ENCODE assay signal across 17 cellular contexts in genomic region chr9:130110596-130111021, GRCh38. TPM values are rescaled to one million over a fixed set of nuclear protein-coding genes. Genes with fewer than 3 reads are reported as not detected.
A peak's percentile ranks its signal among the peaks of the same experiment; 100 is the strongest.
DNase-seq lines count a peak whose midpoint lies in the region; ATAC-seq and TF ChIP-seq lines count a peak whose summit lies in the region.
"Had no signal": no experiment of that assay in that cellular context is flagged by ENCODE, and none has a peak within 500 bp of the region (broad histone marks: within the 10 kb centered on the region; RNA-seq: fewer than 3 reads in every experiment).

No MANE protein-coding gene starts in this region.

- DNase-seq in activated CD4-positive, alpha-beta T cell treated with anti-CD3 and anti-CD28 coated beads, Interleukin-2, amount 10 ng/mL, durations not matched to agents 7 days and 5 days = no peak
- no peak for DNase-seq in activated CD4-positive, alpha-beta T cell treated with anti-CD3 and anti-CD28 coated beads, Interleukin-2, amount 50 U/mL, for 1 hour
- DNase-seq in amniotic epithelial cell (ENCODE audit: low read depth) (peak; percentile 56), lower lobe of right lung (peak; percentile 18), stromal cell of bone marrow (ENCODE audit: low read depth) (peak; percentile 28), globus pallidus (ENCODE audit: low spot score) (no peak)
- DNase-seq: 8988T; activated naive CD4-positive, alpha-beta T cell; HCEC 1CT; heart right ventricle; Karpas-422; stomach; T-helper 9 cell had no signal

- no peaks in the 10 kb centered on the region for H3K9me3 Mint-ChIP-seq in activated CD4-positive, alpha-beta T cell treated with anti-CD3 and anti-CD28 coated beads, Interleukin-2, amount 10 ng/mL, durations not matched to agents 7 days and 5 days
- H3K9me3 Mint-ChIP-seq: activated CD8-positive, alpha-beta T cell treated with anti-CD3 and anti-CD28 coated beads for 36 hours had no signal

- intact Hi-C loops in lower lobe of right lung (cut with DNase I) = no loop called here

- TF ChIP-seq CTCF in lower lobe of right lung (IDR thresholded peaks at IDR 0.05) = no peak

- peaks cover 28% of the 10 kb centered on the region for H3K36me3 Mint-ChIP-seq in activated CD4-positive, alpha-beta T cell treated with anti-CD3 and anti-CD28 coated beads, Interleukin-2, amount 10 ng/mL, durations not matched to agents 7 days and 5 days (ENCODE audit: low read depth)

- peaks cover 6% of the 10 kb centered on the region for H3K4me1 ChIP-seq in lower lobe of right lung

- no peak for ATAC-seq in lower lobe of right lung
- ATAC-seq in GM18519 (IDR thresholded peaks at IDR 0.05; ENCODE audit: low FRiP score, unreplicated experiment) = no peak
- ATAC-seq in HG02610 (IDR thresholded peaks at IDR 0.05; ENCODE audit: unreplicated experiment) = no peak
- ATAC-seq: heart right ventricle had no signal

- H3K27me3 ChIP-seq in lower lobe of right lung (ENCODE audit: low read depth) = no peaks in the 10 kb centered on the region
- H3K27me3 ChIP-seq: cardiac muscle cell, heart right ventricle, stomach had no signal

- no peak overlapping the region for H3K4me3 ChIP-seq in lower lobe of right lung
- H3K4me3 ChIP-seq: cardiac muscle cell, heart right ventricle, stomach had no signal

- POLR2A ChIA-PET in activated CD4-positive, alpha-beta T cell treated with anti-CD3 and anti-CD28 coated beads, Interleukin-2, amount 10 ng/mL, durations not matched to agents 7 days and 5 days (lab: Charles Lee) = no interaction called here

- no peaks in the 10 kb centered on the region for H3K9me3 ChIP-seq in lower lobe of right lung
- H3K9me3 ChIP-seq: heart right ventricle, stomach had no signal

- CTCF ChIA-PET in activated CD4-positive, alpha-beta T cell treated with anti-CD3 and anti-CD28 coated beads, Interleukin-2, amount 10 ng/mL, durations not matched to agents 7 days and 5 days (lab: Charles Lee) = interaction anchor here (0.6 kb wide), 1 partner anchor 125 kb away, joined by 3 read pairs; no protein-coding TSS in a partner anchor

- H3K27ac ChIP-seq in lower lobe of right lung = no peak overlapping the region
- H3K27ac ChIP-seq: cardiac muscle cell, heart right ventricle had no signal

- peaks cover 29% of the 10 kb centered on the region for H3K4me1 Mint-ChIP-seq in activated CD4-positive, alpha-beta T cell treated with anti-CD3 and anti-CD28 coated beads, Interleukin-2, amount 10 ng/mL, durations not matched to agents 7 days and 5 days

- no peak overlapping the region for H3K4me3 Mint-ChIP-seq in activated CD4-positive, alpha-beta T cell treated with anti-CD3 and anti-CD28 coated beads, Interleukin-2, amount 10 ng/mL, durations not matched to agents 7 days and 5 days
- H3K4me3 Mint-ChIP-seq: activated CD8-positive, alpha-beta T cell treated with anti-CD3 and anti-CD28 coated beads for 36 hours had no signal

- no peaks in the 10 kb centered on the region for H3K27me3 Mint-ChIP-seq in activated CD4-positive, alpha-beta T cell treated with anti-CD3 and anti-CD28 coated beads, Interleukin-2, amount 10 ng/mL, durations not matched to agents 7 days and 5 days
- H3K27me3 Mint-ChIP-seq: activated CD8-positive, alpha-beta T cell treated with anti-CD3 and anti-CD28 coated beads for 36 hours had no signal

- H3K36me3 ChIP-seq in lower lobe of right lung = peaks cover 77% of the 10 kb centered on the region

- H3K27ac Mint-ChIP-seq in activated CD4-positive, alpha-beta T cell treated with anti-CD3 and anti-CD28 coated beads, Interleukin-2, amount 10 ng/mL, durations not matched to agents 7 days and 5 days = peak overlapping the region; percentile 50
- H3K27ac Mint-ChIP-seq: activated CD8-positive, alpha-beta T cell treated with anti-CD3 and anti-CD28 coated beads for 36 hours had no signal

RNA-seq across cellular contexts. Expression of gene GPR107, which starts 56.9 kb away (rescaled TPM):
- total RNA-seq in activated CD4-positive, alpha-beta T cell treated with anti-CD3 and anti-CD28 coated beads, Interleukin-2, amount 10 ng/mL, durations not matched to agents 7 days and 5 days = 10 to 100 TPM; 21.7 to 22.1 TPM
- total RNA-seq in lower lobe of right lung = 43.0 TPM

Comparison
In these comparisons a context has a peak if more than half of its experiments do, and no peak if none do; other contexts are left out.
1. DNase-seq: peak in amniotic epithelial cell (single experiment), lower lobe of right lung (single experiment) and stromal cell of bone marrow (single experiment); none in activated CD4-positive, alpha-beta T cell treated with anti-CD3 and anti-CD28 coated beads, Interleukin-2, amount 10 ng/mL, durations not matched to agents 7 days and 5 days (single experiment), activated CD4-positive, alpha-beta T cell treated with anti-CD3 and anti-CD28 coated beads, Interleukin-2, amount 50 U/mL, for 1 hour (single experiment) and globus pallidus (single experiment).